20 cellular contexts compared by ENCODE assay signal in the genomic region with DNA sequence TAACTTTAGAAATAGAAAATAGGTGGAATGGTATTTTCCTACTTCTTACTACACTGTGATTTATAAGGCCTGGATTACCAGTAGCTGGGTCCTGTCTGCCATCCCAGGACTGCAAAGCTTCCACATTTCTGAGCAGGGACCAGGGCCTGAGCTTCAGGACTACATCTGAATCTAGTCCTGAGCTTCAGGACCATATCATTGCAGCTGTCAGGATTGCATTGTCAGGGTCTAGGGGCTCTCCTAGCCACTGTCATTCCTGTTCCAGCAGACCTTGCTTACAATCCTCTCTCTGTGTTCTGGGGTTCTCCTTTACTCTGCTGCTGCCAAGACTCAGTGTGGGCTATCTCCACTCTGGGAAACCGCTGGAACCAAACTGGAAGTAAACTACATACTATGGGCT. TPM values are rescaled to one million over a fixed set of nuclear protein-coding genes. Genes with fewer than 3 reads are reported as not detected.
A peak's percentile ranks its signal among the peaks of the same experiment; 100 is the strongest.
DNase-seq lines count a peak whose midpoint lies in the region; ATAC-seq and TF ChIP-seq lines count a peak whose summit lies in the region.
"Had no signal": no experiment of that assay in that cellular context is flagged by ENCODE, and none has a peak within 500 bp of the region (broad histone marks: within the 10 kb centered on the region; RNA-seq: fewer than 3 reads in every experiment).

No MANE protein-coding gene starts in this region.

- H3K27ac Mint-ChIP-seq in activated T-cell treated with anti-CD3 and anti-CD28 coated beads, Interleukin-2, amount 50 U/mL, for 72 hours = no peak overlapping the region
- no peak overlapping the region for H3K27ac Mint-ChIP-seq in activated T-cell treated with anti-CD3 and anti-CD28 coated beads, Interleukin-2, amount 50 U/mL, for 24 hours
- peak overlapping the region; percentile 45 for H3K27ac Mint-ChIP-seq in neural crest cell (ENCODE audit: unreplicated experiment)
- H3K27ac Mint-ChIP-seq: B cell; CD8-positive, alpha-beta T cell; HFFc6 had no signal

- H3K27me3 ChIP-seq in RWPE2 (ENCODE audit: insufficient read depth, poor library complexity, severe bottlenecking) = peaks cover under 1% of the 10 kb centered on the region
- H3K27me3 ChIP-seq in Peyer's patch = no peaks in the 10 kb centered on the region
- H3K27me3 ChIP-seq: BLaER1 treated with 17β-estradiol and CSF1 and Interleukin-3, amounts not matched to agents 10 nM and 100 nM had no signal

- TF ChIP-seq POLR2A in Peyer's patch (IDR thresholded peaks at IDR 0.05) = no peak

- TF ChIP-seq CTCF in RWPE2 (IDR thresholded peaks at IDR 0.05; ENCODE audit: poor library complexity, severe bottlenecking) (no peak), neural crest cell (conservative IDR thresholded peaks at IDR 0.05) (no peak), Peyer's patch (IDR thresholded peaks at IDR 0.05) (no peak)

- no peak for DNase-seq in activated T-cell treated with anti-CD3 and anti-CD28 coated beads, Interleukin-2, amount 50 U/mL, for 72 hours
- no peak for DNase-seq in activated T-cell treated with anti-CD3 and anti-CD28 coated beads, Interleukin-2, amount 50 U/mL, for 24 hours
- DNase-seq in RWPE2 (ENCODE audit: low spot score) (no peak), neural crest cell (ENCODE audit: low read depth, low spot score) (no peak), activated gamma-delta T cell treated with Interleukin-2 at 50 U/mL for 16 hours (no peak), amygdala (lab: John Stamatoyannopoulos, UW) (no peak), Peyer's patch (no peak)
- DNase-seq: 8988T; Calu3; CD8-positive, alpha-beta T cell; DMS79 treated with DMSO at 0.1 percent for 48 hours; GF-D8; GOT3; H7; HFFc6 had no signal

- no peaks in the 10 kb centered on the region for H3K4me1 ChIP-seq in RWPE2 (ENCODE audit: insufficient read depth, poor library complexity, severe bottlenecking)
- no peaks in the 10 kb centered on the region for H3K4me1 ChIP-seq in Peyer's patch

- peaks cover 8% of the 10 kb centered on the region in 2 donors for H3K9me3 Mint-ChIP-seq in activated T-cell treated with anti-CD3 and anti-CD28 coated beads, Interleukin-2, amount 50 U/mL, for 72 hours
- peaks cover 10% of the 10 kb centered on the region for H3K9me3 Mint-ChIP-seq in activated T-cell treated with anti-CD3 and anti-CD28 coated beads, Interleukin-2, amount 50 U/mL, for 24 hours
- H3K9me3 Mint-ChIP-seq in neural crest cell = peaks cover 11% of the 10 kb centered on the region
- H3K9me3 Mint-ChIP-seq: CD8-positive, alpha-beta T cell had no signal

- peak; percentile 4 to 29 for ATAC-seq in activated T-cell treated with anti-CD3 and anti-CD28 coated beads, Interleukin-2, amount 50 U/mL, for 72 hours (replicated peaks in 1 of 2)
- ATAC-seq in RWPE2 (ENCODE audit: low read depth) = peak; percentile 38; the same call in 2 of the 3 replicates
- ATAC-seq: CD8-positive, alpha-beta T cell; HCT116 had no signal

- no peak overlapping the region for H3K4me3 ChIP-seq in RWPE2 (ENCODE audit: severe bottlenecking)
- H3K4me3 ChIP-seq in Peyer's patch = no peak overlapping the region
- H3K4me3 ChIP-seq: BLaER1 treated with 17β-estradiol and CSF1 and Interleukin-3, amounts not matched to agents 10 nM and 100 nM had no signal

- H3K4me1 Mint-ChIP-seq in activated T-cell treated with anti-CD3 and anti-CD28 coated beads, Interleukin-2, amount 50 U/mL, for 72 hours (ENCODE audit: low read depth) = no peaks in the 10 kb centered on the region
- no peaks in the 10 kb centered on the region for H3K4me1 Mint-ChIP-seq in activated T-cell treated with anti-CD3 and anti-CD28 coated beads, Interleukin-2, amount 50 U/mL, for 24 hours (ENCODE audit: low read depth)
- H3K4me1 Mint-ChIP-seq in neural crest cell = no peaks in the 10 kb centered on the region

- no peak overlapping the region for H3K4me3 Mint-ChIP-seq in activated T-cell treated with anti-CD3 and anti-CD28 coated beads, Interleukin-2, amount 50 U/mL, for 72 hours
- H3K4me3 Mint-ChIP-seq in activated T-cell treated with anti-CD3 and anti-CD28 coated beads, Interleukin-2, amount 50 U/mL, for 24 hours = no peak overlapping the region
- H3K4me3 Mint-ChIP-seq in neural crest cell = no peak overlapping the region
- H3K4me3 Mint-ChIP-seq: B cell; CD8-positive, alpha-beta T cell; HFFc6 had no signal

- H3K36me3 Mint-ChIP-seq in activated T-cell treated with anti-CD3 and anti-CD28 coated beads, Interleukin-2, amount 50 U/mL, for 72 hours (ENCODE audit: insufficient read depth in 2 of 2) = peaks cover 3% of the 10 kb centered on the region in 2 donors
- no peaks in the 10 kb centered on the region for H3K36me3 Mint-ChIP-seq in activated T-cell treated with anti-CD3 and anti-CD28 coated beads, Interleukin-2, amount 50 U/mL, for 24 hours (ENCODE audit: low read depth)
- peaks cover 12% of the 10 kb centered on the region for H3K36me3 Mint-ChIP-seq in neural crest cell (ENCODE audit: low read depth)
- H3K36me3 Mint-ChIP-seq: CD8-positive, alpha-beta T cell had no signal

- H3K27me3 Mint-ChIP-seq in activated T-cell treated with anti-CD3 and anti-CD28 coated beads, Interleukin-2, amount 50 U/mL, for 72 hours (ENCODE audit: low read depth) = peaks cover 6% of the 10 kb centered on the region
- peaks cover 3% of the 10 kb centered on the region for H3K27me3 Mint-ChIP-seq in activated T-cell treated with anti-CD3 and anti-CD28 coated beads, Interleukin-2, amount 50 U/mL, for 24 hours
- no peaks in the 10 kb centered on the region for H3K27me3 Mint-ChIP-seq in neural crest cell (ENCODE audit: low read depth)

- no peak overlapping the region for H3K27ac ChIP-seq in RWPE2 (ENCODE audit: poor library complexity, severe bottlenecking)
- no peak overlapping the region for H3K27ac ChIP-seq in Peyer's patch
- H3K27ac ChIP-seq: BLaER1 treated with 17β-estradiol and CSF1 and Interleukin-3, amounts not matched to agents 10 nM and 100 nM; HL-60 had no signal

- H3K9me3 ChIP-seq in RWPE2 (ENCODE audit: severe bottlenecking) = no peaks in the 10 kb centered on the region
- no peaks in the 10 kb centered on the region for H3K9me3 ChIP-seq in Peyer's patch

- no peaks in the 10 kb centered on the region for H3K36me3 ChIP-seq in RWPE2 (ENCODE audit: low read depth)
- H3K36me3 ChIP-seq in Peyer's patch = no peaks in the 10 kb centered on the region
- H3K36me3 ChIP-seq: BLaER1 treated with 17β-estradiol and CSF1 and Interleukin-3, amounts not matched to agents 10 nM and 100 nM had no signal

RNA-seq across cellular contexts. Expression of gene RAB3C, which starts 16.3 kb away (rescaled TPM):
- not detected for total RNA-seq in activated T-cell treated with anti-CD3 and anti-CD28 coated beads, Interleukin-2, amount 50 U/mL, for 72 hours
- 13.6 and 21.7 TPM in 2 replicates for total RNA-seq in neural crest cell
- 1 to 10 TPM in 3 of 4 donors, not detected in 1; 1.1 to 2.7 (median 1.2) TPM for total RNA-seq in Peyer's patch
- total RNA-seq: Calu3; CD8-positive, alpha-beta T cell; HFFc6; HT1080 had no signal
